17 cellular contexts compared by ENCODE assay signal in genomic region chr11:92845390-92846185, GRCh38.
DNase-seq lines count a peak whose midpoint lies in the region; ATAC-seq and TF ChIP-seq lines count a peak whose summit lies in the region.
"Had no signal": no experiment of that assay in that cellular context is flagged by ENCODE, and none has a peak within 500 bp of the region (broad histone marks: within the 10 kb centered on the region; RNA-seq: fewer than 3 reads in every experiment).

No MANE protein-coding gene starts in this region.

- H3K4me3 ChIP-seq in BE2C (ENCODE audit: low read depth, low read length): no peak overlapping the region
- H3K4me3 ChIP-seq in right lobe of liver: no peak overlapping the region
- no peak overlapping the region for H3K4me3 ChIP-seq in CD8-positive, alpha-beta memory T cell (ENCODE audit: low read length)
- no peak overlapping the region for H3K4me3 ChIP-seq in naive thymus-derived CD4-positive, alpha-beta T cell (ENCODE audit: low read length)
- H3K4me3 ChIP-seq: coronary artery, tibial nerve had no signal

- H3K36me3 Mint-ChIP-seq in CD8-positive, alpha-beta memory T cell: no peaks in the 10 kb centered on the region
- no peaks in the 10 kb centered on the region for H3K36me3 Mint-ChIP-seq in naive thymus-derived CD4-positive, alpha-beta T cell
- H3K36me3 Mint-ChIP-seq: immature natural killer cell; stimulated activated effector memory CD8-positive, alpha-beta T cell treated with anti-CD3 and anti-CD28 coated beads, Interleukin-12 subunit alpha, Interleukin-12 subunit beta, amount 100 ng/mL, for 72 hours; T-cell had no signal

- no peaks in the 10 kb centered on the region for H3K4me1 Mint-ChIP-seq in CD8-positive, alpha-beta memory T cell
- no peaks in the 10 kb centered on the region for H3K4me1 Mint-ChIP-seq in naive thymus-derived CD4-positive, alpha-beta T cell
- H3K4me1 Mint-ChIP-seq: immature natural killer cell; stimulated activated effector memory CD8-positive, alpha-beta T cell treated with anti-CD3 and anti-CD28 coated beads, Interleukin-12 subunit alpha, Interleukin-12 subunit beta, amount 100 ng/mL, for 72 hours; T-cell had no signal

- CTCF ChIA-PET in CD8-positive, alpha-beta memory T cell (lab: Charles Lee): no interaction called here
- CTCF ChIA-PET in naive thymus-derived CD4-positive, alpha-beta T cell (lab: Charles Lee): no interaction called here

- H3K4me1 ChIP-seq in BE2C (peaks cover 12% of the 10 kb centered on the region), right lobe of liver (no peaks in the 10 kb centered on the region)
- H3K4me1 ChIP-seq in CD8-positive, alpha-beta memory T cell (ENCODE audit: insufficient read depth, low read length): no peaks in the 10 kb centered on the region
- no peaks in the 10 kb centered on the region for H3K4me1 ChIP-seq in naive thymus-derived CD4-positive, alpha-beta T cell (ENCODE audit: control insufficient read depth in 2 of 2, insufficient read depth in 2 of 2, low read length in 2 of 2)
- H3K4me1 ChIP-seq: tibial nerve had no signal

- no peak overlapping the region for H3K27ac Mint-ChIP-seq in CD8-positive, alpha-beta memory T cell
- H3K27ac Mint-ChIP-seq in naive thymus-derived CD4-positive, alpha-beta T cell: no peak overlapping the region
- H3K27ac Mint-ChIP-seq: immature natural killer cell; stimulated activated effector memory CD8-positive, alpha-beta T cell treated with anti-CD3 and anti-CD28 coated beads, Interleukin-12 subunit alpha, Interleukin-12 subunit beta, amount 100 ng/mL, for 72 hours; T-cell had no signal

- TF ChIP-seq POLR2A in right lobe of liver (IDR thresholded peaks at IDR 0.05): no peak

- no peak overlapping the region for H3K27ac ChIP-seq in right lobe of liver
- no peak overlapping the region for H3K27ac ChIP-seq in CD8-positive, alpha-beta memory T cell (ENCODE audit: low read depth, low read length)
- H3K27ac ChIP-seq in naive thymus-derived CD4-positive, alpha-beta T cell (ENCODE audit: low read depth, low read length): no peak overlapping the region
- H3K27ac ChIP-seq: coronary artery, epithelial cell of prostate, tibial nerve had no signal

- WGBS in right lobe of liver (ENCODE audit: insufficient coverage, low coverage, low lambda C conversion rate, missing lambda C conversion rate): 58% methylated on average over 6 of the region's 6 CpGs

- H3K4me3 Mint-ChIP-seq in CD8-positive, alpha-beta memory T cell: no peak overlapping the region
- H3K4me3 Mint-ChIP-seq in naive thymus-derived CD4-positive, alpha-beta T cell: no peak overlapping the region
- H3K4me3 Mint-ChIP-seq: immature natural killer cell; stimulated activated effector memory CD8-positive, alpha-beta T cell treated with anti-CD3 and anti-CD28 coated beads, Interleukin-12 subunit alpha, Interleukin-12 subunit beta, amount 100 ng/mL, for 72 hours; T-cell had no signal

- H3K9me3 ChIP-seq in BE2C: no peaks in the 10 kb centered on the region
- H3K9me3 ChIP-seq in right lobe of liver: no peaks in the 10 kb centered on the region
- no peaks in the 10 kb centered on the region for H3K9me3 ChIP-seq in CD8-positive, alpha-beta memory T cell (ENCODE audit: low read length)
- H3K9me3 ChIP-seq in naive thymus-derived CD4-positive, alpha-beta T cell (ENCODE audit: control insufficient read depth in 2 of 3, low read length in 3 of 3): no peaks in the 10 kb centered on the region
- H3K9me3 ChIP-seq: tibial nerve had no signal

- H3K36me3 ChIP-seq in BE2C (no peaks in the 10 kb centered on the region), right lobe of liver (no peaks in the 10 kb centered on the region)
- H3K36me3 ChIP-seq in CD8-positive, alpha-beta memory T cell (ENCODE audit: insufficient read depth, low read length): no peaks in the 10 kb centered on the region
- H3K36me3 ChIP-seq in naive thymus-derived CD4-positive, alpha-beta T cell (ENCODE audit: control insufficient read depth in 2 of 3, insufficient read depth in 3 of 3, low read length in 3 of 3): no peaks in the 10 kb centered on the region
- H3K36me3 ChIP-seq: tibial nerve had no signal

- peak; percentile 50 to 81 (median 66) for ATAC-seq in right lobe of liver
- ATAC-seq in naive thymus-derived CD4-positive, alpha-beta T cell: no peak
- ATAC-seq: stimulated activated effector memory CD8-positive, alpha-beta T cell treated with anti-CD3 and anti-CD28 coated beads, Interleukin-12 subunit alpha, Interleukin-12 subunit beta, amount 100 ng/mL, for 72 hours; T-cell had no signal

- TF ChIP-seq CTCF in BE2C (IDR thresholded peaks at IDR 0.05; ENCODE audit: low read depth, low read length) (no peak), right lobe of liver (IDR thresholded peaks at IDR 0.05) (no peak)

- H3K9me3 Mint-ChIP-seq in CD8-positive, alpha-beta memory T cell: peaks cover 0 to 2% (median 0%) of the 10 kb centered on the region in 5 donors
- peaks cover 0 to 3% (median 0%) of the 10 kb centered on the region in 11 donors for H3K9me3 Mint-ChIP-seq in naive thymus-derived CD4-positive, alpha-beta T cell
- H3K9me3 Mint-ChIP-seq: stimulated activated effector memory CD8-positive, alpha-beta T cell treated with anti-CD3 and anti-CD28 coated beads, Interleukin-12 subunit alpha, Interleukin-12 subunit beta, amount 100 ng/mL, for 72 hours; T-cell had no signal

- DNase-seq in BE2C (peak; percentile 25), NCI-H1694 treated with DMSO at 0.1 percent for 48 hours (lab: John Stamatoyannopoulos, UW) (peak; percentile 42), SK-N-DZ (ENCODE audit: low spot score) (peak; percentile 58), right lobe of liver (no peak), T1000 (lab: John Stamatoyannopoulos, UW) (no peak)
- DNase-seq in CD8-positive, alpha-beta memory T cell: no peak
- DNase-seq in naive thymus-derived CD4-positive, alpha-beta T cell: no peak
- DNase-seq in stimulated activated CD4-positive, alpha-beta T cell treated with anti-CD3 and anti-CD28 coated beads, Interleukin-15, amount 100 ng/mL, for 24 hours: no peak
- DNase-seq: activated gamma-delta T cell treated with Interleukin-2 at 50 U/mL for 16 hours, immature natural killer cell, midbrain, nucleus accumbens, T-cell had no signal

- intact Hi-C loops in right lobe of liver (cut with DNase I): no loop called here
- intact Hi-C loops in naive thymus-derived CD4-positive, alpha-beta T cell (cut with micrococcal nuclease): no loop called here

- H3K27me3 ChIP-seq in BE2C: no peaks in the 10 kb centered on the region
- no peaks in the 10 kb centered on the region for H3K27me3 ChIP-seq in right lobe of liver
- H3K27me3 ChIP-seq in CD8-positive, alpha-beta memory T cell (ENCODE audit: insufficient read depth, low read length, poor library complexity, severe bottlenecking): no peaks in the 10 kb centered on the region
- H3K27me3 ChIP-seq in naive thymus-derived CD4-positive, alpha-beta T cell (ENCODE audit: control insufficient read depth in 2 of 2, insufficient read depth in 2 of 2, low read length in 2 of 2): no peaks in the 10 kb centered on the region
- H3K27me3 ChIP-seq: tibial nerve had no signal

- POLR2A ChIA-PET in CD8-positive, alpha-beta memory T cell (lab: Charles Lee): no interaction called here
- POLR2A ChIA-PET in naive thymus-derived CD4-positive, alpha-beta T cell (lab: Charles Lee): no interaction called here

- H3K27me3 Mint-ChIP-seq in CD8-positive, alpha-beta memory T cell: peaks cover 0 to 3% of the 10 kb centered on the region in 2 donors
- no peaks in the 10 kb centered on the region for H3K27me3 Mint-ChIP-seq in naive thymus-derived CD4-positive, alpha-beta T cell
- H3K27me3 Mint-ChIP-seq: T-cell had no signal

Comparison
In these comparisons a context has a peak if more than half of its experiments do, and no peak if none do; other contexts are left out.
1. DNase-seq: peak in BE2C (single experiment), NCI-H1694 treated with DMSO at 0.1 percent for 48 hours (single experiment) and SK-N-DZ (single experiment); none in right lobe of liver (0 of 3), CD8-positive, alpha-beta memory T cell (0 of 5), naive thymus-derived CD4-positive, alpha-beta T cell (0 of 9), T1000 (single experiment) and stimulated activated CD4-positive, alpha-beta T cell treated with anti-CD3 and anti-CD28 coated beads, Interleukin-15, amount 100 ng/mL, for 24 hours (single experiment).